In genomic region chr2:227884511-227884947, GRCh38 we compare ENCODE assay signal across 8 cellular contexts. TPM values are rescaled to one million over a fixed set of nuclear protein-coding genes. Genes with fewer than 3 reads are reported as not detected.
A peak's percentile ranks its signal among the peaks of the same experiment; 100 is the strongest.
DNase-seq lines count a peak whose midpoint lies in the region; ATAC-seq and TF ChIP-seq lines count a peak whose summit lies in the region.

No MANE protein-coding gene starts in this region.

- 18 to 24% methylated on average over 6 of the region's 6 CpGs for WGBS in heart right ventricle, 2 donors

- CTCF ChIA-PET in RWPE1 (lab: Yijun Ruan, JAX), result no interaction called here

- TF ChIP-seq CTCF in RWPE1 (conservative IDR thresholded peaks at IDR 0.05; ENCODE audit: low read depth) (peak; percentile 45), heart right ventricle (IDR thresholded peaks at IDR 0.05) (peak; percentile 30 to 87 (median 61))

- POLR2A ChIA-PET in RWPE1 (lab: Yijun Ruan, JAX; ENCODE audit: low non-redundant PET), result no interaction called here

- H3K9me3 ChIP-seq in heart right ventricle, result no peaks in the 10 kb centered on the region

- DNase-seq in Daoy (ENCODE audit: low read depth), result peak; percentile 76
- DNase-seq in RWPE1 (ENCODE audit: low spot score), result peak; percentile 44
- peak; percentile 36 for DNase-seq in activated effector memory CD4-positive, alpha-beta T cell treated with Interleukin-2 at 50 U/mL for 16 hours
- peak; percentile 32 to 62 for DNase-seq in heart right ventricle
- DNase-seq in stimulated activated CD4-positive, alpha-beta T cell treated with anti-CD3 and anti-CD28 coated beads, Interleukin-1b, Interleukin-23, amount 100 ng/mL, for 24 hours (ENCODE audit: low read depth in 4 of 4, low spot score in 1 of 4), result peak; percentile 13 to 41 (median 28)
- DNase-seq in NK-92 (lab: John Stamatoyannopoulos, UW; ENCODE audit: unreplicated experiment), result no peak

- H3K27ac ChIP-seq in RWPE1 (no peak overlapping the region), heart right ventricle (no peak overlapping the region)

- no peaks in the 10 kb centered on the region for H3K4me1 ChIP-seq in heart right ventricle

- intact Hi-C loops in heart right ventricle (cut with DNase I), result no loop called here

- ATAC-seq in GM21367 (IDR thresholded peaks at IDR 0.05; ENCODE audit: unreplicated experiment) (peak; percentile 94), HG03521 (IDR thresholded peaks at IDR 0.05; ENCODE audit: unreplicated experiment) (peak; percentile 97), heart right ventricle (peak in 3 of 8 donors; percentile 61 to 74 (median 70))

- H3K4me3 ChIP-seq in heart right ventricle, result no peak overlapping the region

- H3K36me3 ChIP-seq in heart right ventricle, result no peaks in the 10 kb centered on the region

- H3K27me3 ChIP-seq in heart right ventricle, result no peaks in the 10 kb centered on the region

RNA-seq across cellular contexts. Expression of gene DAW1, which starts 13.1 kb away (rescaled TPM):
- total RNA-seq in Daoy (2014; rRNA removed; shearing (Covaris generic)), result 0.63 and 5.2 TPM in 2 replicates
- under 1 TPM in 3 of 10 donors, not detected in 7; 0.14 to 0.50 (median 0.18) TPM for total RNA-seq in heart right ventricle
- polyA plus RNA-seq in heart right ventricle, result under 1 TPM; 0.22 to 0.43 TPM
